Comparison of ENCODE assay signal across 8 cellular contexts in the genomic region with DNA sequence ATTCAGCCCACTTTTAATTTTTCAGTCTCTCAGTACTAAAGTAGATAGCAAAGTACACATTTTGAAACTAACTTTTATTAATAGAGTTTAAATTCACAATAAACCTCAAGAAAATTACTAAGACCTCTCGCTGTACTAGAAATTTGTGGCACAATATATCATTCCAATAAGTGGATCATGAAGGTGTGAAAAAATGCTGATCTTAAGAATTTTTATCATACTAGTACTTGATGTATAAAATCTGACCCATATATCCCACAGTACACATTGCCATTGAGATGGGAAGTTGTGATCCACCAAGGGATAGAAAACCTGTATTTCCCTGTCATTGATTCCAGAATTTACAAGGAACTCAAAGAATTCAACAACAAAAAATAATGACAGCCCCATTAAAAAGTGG.
"Had no signal": no experiment of that assay in that cellular context is flagged by ENCODE, and none has a peak within 500 bp of the region (broad histone marks: within the 10 kb centered on the region; RNA-seq: fewer than 3 reads in every experiment).

No MANE protein-coding gene starts in this region.

- H3K9me3 ChIP-seq: HAP-1 had no signal

- H3K9ac ChIP-seq: GM23248 had no signal

- FAIRE-seq: HTR-8/SVneo had no signal

- H3K36me3 ChIP-seq: HAP-1 had no signal

- H3K27ac ChIP-seq: GM23248 had no signal

- H3K4me3 ChIP-seq: GM23248, HAP-1 had no signal

- ATAC-seq: HCT116 had no signal

- DNase-seq: GM23248, GOT3, H7, HFFc6, KG1 had no signal

- H3K4me1 ChIP-seq: HAP-1 had no signal

- H2AFZ ChIP-seq: GM23248 had no signal
